Comparison of ENCODE assay signal across 23 cellular contexts in the genomic region with DNA sequence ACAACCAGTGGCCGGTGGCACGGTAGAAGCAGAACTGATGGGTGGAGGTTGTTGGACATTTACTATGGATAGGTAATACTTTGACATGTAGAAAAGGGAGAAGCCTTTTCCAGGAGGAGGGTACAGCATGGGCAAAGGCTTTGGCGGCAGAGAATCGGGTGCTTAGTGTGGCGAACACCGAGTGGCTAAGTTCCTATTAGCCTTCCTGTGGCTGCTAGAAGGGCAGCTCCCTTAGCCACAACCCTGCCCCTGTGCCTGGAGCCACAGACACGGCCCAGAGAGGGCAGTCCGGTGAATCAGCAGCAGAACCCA. TPM values are rescaled to one million over a fixed set of nuclear protein-coding genes. Genes with fewer than 3 reads are reported as not detected.
"Had no signal": no experiment of that assay in that cellular context is flagged by ENCODE, and none has a peak within 500 bp of the region (broad histone marks: within the 10 kb centered on the region; RNA-seq: fewer than 3 reads in every experiment).

No MANE protein-coding gene starts in this region.

- H3K27me3 ChIP-seq: heart right ventricle, thyroid gland had no signal

- H3K36me3 Mint-ChIP-seq: activated naive CD4-positive, alpha-beta T cell treated with anti-CD3 and anti-CD28 coated beads, Interleukin-2, amount 10 ng/mL, durations not matched to agents 7 days and 5 days; naive B cell had no signal

- H3K9me3 Mint-ChIP-seq: activated CD4-positive, alpha-beta T cell treated with anti-CD3 and anti-CD28 coated beads, Interleukin-2, amount 10 ng/mL, durations not matched to agents 7 days and 5 days; activated naive CD4-positive, alpha-beta T cell treated with anti-CD3 and anti-CD28 coated beads, Interleukin-2, amount 10 ng/mL, durations not matched to agents 7 days and 5 days; activated T-cell treated with anti-CD3 and anti-CD28 coated beads, Interleukin-2, amount 50 U/mL, for 4 hours; activated T-helper 2 cell treated with anti-CD3 and anti-CD28 coated beads, Interferon-gamma antibody, Interleukin-2, Interleukin-4, amounts not matched to agents 10 μg/mL and 5 μg/mL and 100 μg/mL, durations not matched to agents 14 hours and 24 hours and 36 hours; naive B cell had no signal

- H3K4me3 ChIP-seq: heart right ventricle, lower lobe of right lung, thyroid gland had no signal

- H3K9me3 ChIP-seq: lower lobe of right lung, thyroid gland had no signal

- H3K27me3 Mint-ChIP-seq: progenitor cell of endocrine pancreas had no signal

- FAIRE-seq: bronchial epithelial cell, keratinocyte, urothelium cell line had no signal

- ATAC-seq: activated CD4-positive, CD25-positive, alpha-beta regulatory T cell treated with anti-CD3 and anti-CD28 coated beads, Interleukin-2, amount 50 U/mL, for 24 hours; activated T-cell treated with anti-CD3 and anti-CD28 coated beads, Interleukin-2, amount 50 U/mL, for 4 hours; heart right ventricle; lower lobe of right lung; stimulated activated naive CD8-positive, alpha-beta T cell treated with anti-CD3 and anti-CD28 coated beads, Interleukin-15, Interleukin-2, amounts not matched to agents 100 U/mL and 50 U/mL, for 24 hours had no signal

- H3K4me3 Mint-ChIP-seq: activated CD4-positive, alpha-beta T cell treated with anti-CD3 and anti-CD28 coated beads, Interleukin-2, amount 10 ng/mL, durations not matched to agents 7 days and 5 days; activated naive CD4-positive, alpha-beta T cell treated with anti-CD3 and anti-CD28 coated beads, Interleukin-2, amount 10 ng/mL, durations not matched to agents 7 days and 5 days; activated T-cell treated with anti-CD3 and anti-CD28 coated beads, Interleukin-2, amount 50 U/mL, for 4 hours; naive B cell had no signal

- H3K27ac Mint-ChIP-seq: activated CD4-positive, alpha-beta T cell treated with anti-CD3 and anti-CD28 coated beads, Interleukin-2, amount 10 ng/mL, durations not matched to agents 7 days and 5 days; activated naive CD4-positive, alpha-beta T cell treated with anti-CD3 and anti-CD28 coated beads, Interleukin-2, amount 10 ng/mL, durations not matched to agents 7 days and 5 days; activated T-helper 2 cell treated with anti-CD3 and anti-CD28 coated beads, Interferon-gamma antibody, Interleukin-2, Interleukin-4, amounts not matched to agents 10 μg/mL and 5 μg/mL and 100 μg/mL, durations not matched to agents 14 hours and 24 hours and 36 hours; naive B cell; progenitor cell of endocrine pancreas had no signal

- H3K27ac ChIP-seq: heart right ventricle, lower lobe of right lung, thyroid gland had no signal

- H3K36me3 ChIP-seq: heart right ventricle, lower lobe of right lung, thyroid gland had no signal

- H3K4me1 ChIP-seq: lower lobe of right lung, thyroid gland had no signal

- DNase-seq: activated CD4-positive, alpha-beta T cell treated with anti-CD3 and anti-CD28 coated beads, Interleukin-2, amount 10 ng/mL, durations not matched to agents 7 days and 5 days; activated naive CD4-positive, alpha-beta T cell treated with anti-CD3 and anti-CD28 coated beads, Interleukin-2, amount 10 ng/mL, durations not matched to agents 7 days and 5 days; activated T-cell treated with anti-CD3 and anti-CD28 coated beads, Interleukin-2, amount 50 U/mL, for 4 hours; amygdala; cerebellar nuclear complex; effector CD4-positive, alpha-beta T cell; erythroblast; foreskin fibroblast; heart right ventricle; lower lobe of right lung; mesendoderm; naive B cell; retina; stimulated activated CD4-positive, alpha-beta T cell treated with anti-CD3 and anti-CD28 coated beads, Interleukin-4, amount 100 ng/mL, for 24 hours; stimulated activated naive CD8-positive, alpha-beta T cell treated with anti-CD3 and anti-CD28 coated beads, Interleukin-15, Interleukin-2, amounts not matched to agents 100 U/mL and 50 U/mL, for 24 hours; thyroid gland had no signal

- H3K4me1 Mint-ChIP-seq: activated CD4-positive, alpha-beta T cell treated with anti-CD3 and anti-CD28 coated beads, Interleukin-2, amount 10 ng/mL, durations not matched to agents 7 days and 5 days; activated naive CD4-positive, alpha-beta T cell treated with anti-CD3 and anti-CD28 coated beads, Interleukin-2, amount 10 ng/mL, durations not matched to agents 7 days and 5 days; naive B cell had no signal

RNA-seq across cellular contexts. Expression of a gene that starts 37.9 kb away (rescaled TPM):
- total RNA-seq: activated T-helper 2 cell treated with anti-CD3 and anti-CD28 coated beads, Interferon-gamma antibody, Interleukin-2, Interleukin-4, amounts not matched to agents 10 μg/mL and 5 μg/mL and 100 μg/mL, durations not matched to agents 14 hours and 24 hours and 36 hours had no signal

RNA-seq across cellular contexts. Expression of a gene that starts 57.6 kb away (rescaled TPM):
- total RNA-seq: activated CD4-positive, alpha-beta T cell treated with anti-CD3 and anti-CD28 coated beads, Interleukin-2, amount 10 ng/mL, durations not matched to agents 7 days and 5 days; activated T-cell treated with anti-CD3 and anti-CD28 coated beads, Interleukin-2, amount 50 U/mL, for 4 hours; activated T-helper 2 cell treated with anti-CD3 and anti-CD28 coated beads, Interferon-gamma antibody, Interleukin-2, Interleukin-4, amounts not matched to agents 10 μg/mL and 5 μg/mL and 100 μg/mL, durations not matched to agents 14 hours and 24 hours and 36 hours; bronchial epithelial cell; T-helper 2 cell treated with Interferon-gamma antibody and Interleukin-4, amounts not matched to agents 100 ng/mL and 5 ng/mL, for 36 hours had no signal
- polyA plus RNA-seq: keratinocyte had no signal
